ENCODE assay signal across 8 cellular contexts in genomic region chr4:101791189-101791572, GRCh38. TPM values are rescaled to one million over a fixed set of nuclear protein-coding genes. Genes with fewer than 3 reads are reported as not detected.
DNase-seq lines count a peak whose midpoint lies in the region; ATAC-seq and TF ChIP-seq lines count a peak whose summit lies in the region.

No MANE protein-coding gene starts in this region.

- peaks cover 0 to 5% (median 0%) of the 10 kb centered on the region in 4 donors for H3K9me3 ChIP-seq in esophagus muscularis mucosa
- H3K9me3 ChIP-seq in prostate gland = no peaks in the 10 kb centered on the region

- DNase-seq in DMS53 (lab: John Stamatoyannopoulos, UW) (peak; percentile 76), NCI-H69 (lab: John Stamatoyannopoulos, UW) (peak; percentile 80), esophagus muscularis mucosa (ENCODE audit: extremely low spot score) (no peak), prostate gland (ENCODE audit: low spot score) (peak; percentile 21), NCI-H146 (lab: John Stamatoyannopoulos, UW) (no peak), midbrain (lab: John Stamatoyannopoulos, UW) (no peak)

- ATAC-seq in GM21723 (IDR thresholded peaks at IDR 0.05; ENCODE audit: unreplicated experiment) (peak; percentile 16), HG03095 (IDR thresholded peaks at IDR 0.05; ENCODE audit: unreplicated experiment) (no peak)

- no peak for TF ChIP-seq EP300 in esophagus muscularis mucosa (IDR thresholded peaks at IDR 0.05)

- intact Hi-C loops in esophagus muscularis mucosa (cut with DNase I) = no loop called here
- intact Hi-C loops in prostate gland (cut with DNase I) = no loop called here

- H3K4me1 ChIP-seq in esophagus muscularis mucosa (peaks cover 0 to 14% (median 11%) of the 10 kb centered on the region in 4 donors), prostate gland (replicated peaks) (no peaks in the 10 kb centered on the region)

- peaks cover 0 to 5% (median 0%) of the 10 kb centered on the region in 4 donors for H3K27me3 ChIP-seq in esophagus muscularis mucosa
- no peaks in the 10 kb centered on the region for H3K27me3 ChIP-seq in prostate gland (replicated peaks; ENCODE audit: insufficient read depth)

- H3K4me3 ChIP-seq in esophagus muscularis mucosa (peak overlapping the region; percentile 56 to 65 (median 60)), prostate gland (peak overlapping the region; percentile 45 to 54)

- H3K36me3 ChIP-seq in esophagus muscularis mucosa (no peaks in the 10 kb centered on the region), prostate gland (no peaks in the 10 kb centered on the region)

- WGBS in esophagus muscularis mucosa = 42% methylated on average over 11 of the region's 11 CpGs
- WGBS in prostate gland = 49% methylated on average over 11 of the region's 11 CpGs

- TF ChIP-seq CTCF in esophagus muscularis mucosa (IDR thresholded peaks at IDR 0.05) (no peak), prostate gland (IDR thresholded peaks at IDR 0.05) (no peak)

- H3K27ac ChIP-seq in esophagus muscularis mucosa (replicated peaks in 1 of 4) (peak overlapping the region in 2 of 4 donors; percentile 44 to 52), prostate gland (peak overlapping the region; percentile 83 to 84)

- TF ChIP-seq POLR2A in esophagus muscularis mucosa (IDR thresholded peaks at IDR 0.05; ENCODE audit: low read depth) (no peak), prostate gland (IDR thresholded peaks at IDR 0.05) (no peak)

RNA-seq across cellular contexts. Expression of gene BANK1, which starts 0.7 kb away (rescaled TPM):
- total RNA-seq in esophagus muscularis mucosa (1 to 10 TPM in 2 of 4 donors, under 1 TPM in 2; 0.45 to 2.7 (median 0.96) TPM), prostate gland (10 to 100 TPM in 1 of 2 donors, 1 to 10 TPM in 1; 3.3 to 10.3 TPM)

Comparison
In these comparisons a context has a peak if more than half of its experiments do, and no peak if none do; other contexts are left out.
1. DNase-seq: peak in DMS53 (single experiment), NCI-H69 (single experiment) and prostate gland (single experiment); none in esophagus muscularis mucosa (single experiment), NCI-H146 (single experiment) and midbrain (single experiment).